In genomic region chr3:15380980-15381890, GRCh38 we compare ENCODE assay signal across 19 cellular contexts.
"Had no signal": no experiment of that assay in that cellular context is flagged by ENCODE, and none has a peak within 500 bp of the region (broad histone marks: within the 10 kb centered on the region; RNA-seq: fewer than 3 reads in every experiment).

No MANE protein-coding gene starts in this region.

- H3K4me3 Mint-ChIP-seq: central memory CD8-positive, alpha-beta T cell; nephron had no signal

- DNase-seq: activated CD8-positive, alpha-beta memory T cell treated with anti-CD3 and anti-CD28 coated beads for 24 hours; activated effector memory CD4-positive, alpha-beta T cell treated with Interleukin-2 at 50 U/mL for 16 hours; activated naive CD4-positive, alpha-beta T cell treated with anti-CD3 and anti-CD28 coated beads, Interleukin-2, amount 50 U/mL, for 16 hours; activated T-cell treated with anti-CD3 and anti-CD28 coated beads, Interleukin-2, amount 50 U/mL, for 48 hours; sigmoid colon; stimulated activated CD8-positive, alpha-beta memory T cell treated with anti-CD3 and anti-CD28 coated beads, Interleukin-4, amount 100 ng/mL, for 48 hours; stimulated activated naive CD4-positive, alpha-beta T cell treated with Interleukin-2 at 50 U/mL for 16 hours; T-helper 1 cell; T1000; thyroid gland had no signal

- H3K27ac Mint-ChIP-seq: nephron had no signal

- H3K27ac ChIP-seq: ascending aorta, coronary artery, parathyroid adenoma, sigmoid colon, thyroid gland had no signal

- H3K9ac ChIP-seq: parathyroid adenoma had no signal

- FAIRE-seq: endometrium, urothelium cell line had no signal

- H3K79me2 ChIP-seq: parathyroid adenoma had no signal

- H2AFZ ChIP-seq: parathyroid adenoma had no signal

- H3K27me3 ChIP-seq: ascending aorta, sigmoid colon, thyroid gland had no signal

- H3K9me3 ChIP-seq: ascending aorta, thyroid gland had no signal

- H3K4me3 ChIP-seq: ascending aorta, coronary artery, sigmoid colon, thyroid gland had no signal

- H3K9me3 Mint-ChIP-seq: central memory CD8-positive, alpha-beta T cell had no signal

- ATAC-seq: activated CD4-positive, CD25-positive, alpha-beta regulatory T cell treated with anti-CD3 and anti-CD28 coated beads, Interleukin-2, amount 50 U/mL, for 24 hours; esophagus mucosa had no signal

- H3K27me3 Mint-ChIP-seq: central memory CD8-positive, alpha-beta T cell had no signal

- H3K36me3 ChIP-seq: ascending aorta, sigmoid colon, thyroid gland had no signal
